In genomic region chr1:162466797-162467196, GRCh38 we compare ENCODE assay signal across 1 cellular context.
TF ChIP-seq lines count a peak whose summit lies in the region.

No MANE protein-coding gene starts in this region.

TF ChIP-seq in K562, 482 proteins besides CTCF, POLR2A, EP300 and RAD21:
- no peak for TF ChIP-seq THRAP3 (IDR thresholded peaks at IDR 0.05; ENCODE audit: borderline replicate concordance)
- TF ChIP-seq ZBTB7A (IDR thresholded peaks at IDR 0.05; ENCODE audit: borderline replicate concordance, control insufficient read depth, low read depth, low read length): no peak
- TF ChIP-seq ZNF431 (CRISPR knock-in tag; IDR thresholded peaks at IDR 0.05): no peak
- no peak for TF ChIP-seq ETV5 (CRISPR knock-in tag; IDR thresholded peaks at IDR 0.05; ENCODE audit: low read depth)
- TF ChIP-seq NFXL1 (CRISPR knock-in tag; IDR thresholded peaks at IDR 0.05): no peak
- no peak for TF ChIP-seq ZNF507 (tag; conservative IDR thresholded peaks at IDR 0.05)
- TF ChIP-seq ELF2 (CRISPR knock-in tag; IDR thresholded peaks at IDR 0.05): no peak
- TF ChIP-seq MECOM (CRISPR knock-in tag; IDR thresholded peaks at IDR 0.05): no peak
- no peak for TF ChIP-seq ZNF695 (CRISPR knock-in tag; IDR thresholded peaks at IDR 0.05)
- TF ChIP-seq TFE3 (CRISPR knock-in tag; IDR thresholded peaks at IDR 0.05): no peak
- TF ChIP-seq CBFA2T3 (IDR thresholded peaks at IDR 0.05): no peak
- TF ChIP-seq ILF3 (IDR thresholded peaks at IDR 0.05; ENCODE audit: borderline replicate concordance): no peak
- no peak for TF ChIP-seq ELF1 (tag; IDR thresholded peaks at IDR 0.05)
- no peak for TF ChIP-seq ARID2 (IDR thresholded peaks at IDR 0.05)
TF ChIP-seq in K562: peak in this region for 0.
